ENCODE assay signal across 12 cellular contexts in genomic region chr17:63523256-63523869, GRCh38. TPM values are rescaled to one million over a fixed set of nuclear protein-coding genes. Genes with fewer than 3 reads are reported as not detected.
A peak's percentile ranks its signal among the peaks of the same experiment; 100 is the strongest.
DNase-seq lines count a peak whose midpoint lies in the region; ATAC-seq, FAIRE-seq and TF ChIP-seq lines count a peak whose summit lies in the region.
"Had no signal": no experiment of that assay in that cellular context is flagged by ENCODE, and none has a peak within 500 bp of the region (broad histone marks: within the 10 kb centered on the region; RNA-seq: fewer than 3 reads in every experiment).

Gene KCNH6, plus strand, starts transcription at chr17:63523358. Its CDS starts 56 bp downstream, at chr17:63523414.

- 14 to 55% methylated on average over 10 to 38 of the region's 38 CpGs for WGBS in body of pancreas, 2 donors

- TF ChIP-seq POLR2A in body of pancreas (IDR thresholded peaks at IDR 0.05), result no peak

- peak within 1 kb of the TSS in 1 of 2 donors; percentile 12 for H3K9ac ChIP-seq in kidney (ENCODE audit: low read length in 2 of 2)

- no peak for DNase-seq in activated naive CD4-positive, alpha-beta T cell treated with anti-CD3 and anti-CD28 coated beads for 36 hours
- no peak for DNase-seq in astrocyte of the cerebellum (ENCODE audit: low read depth)
- no peak for DNase-seq in kidney
- no peak for DNase-seq in type B pancreatic cell (ENCODE audit: extremely low spot score, unreplicated experiment)
- DNase-seq in body of pancreas, result no peak
- no peak for DNase-seq in RCC 7860 (ENCODE audit: low spot score)

- intact Hi-C loops in activated naive CD4-positive, alpha-beta T cell treated with anti-CD3 and anti-CD28 coated beads for 36 hours (cut with micrococcal nuclease), result no loop called here
- intact Hi-C loops in kidney (cut with DNase I) (no loop called here), body of pancreas (cut with DNase I) (no loop called here)

- H3K27me3 Mint-ChIP-seq in activated naive CD4-positive, alpha-beta T cell treated with anti-CD3 and anti-CD28 coated beads, Interleukin-2, amount 50 U/mL, for 24 hours, result peaks cover 14% of the 10 kb centered on the region
- H3K27me3 Mint-ChIP-seq in activated naive CD4-positive, alpha-beta T cell treated with anti-CD3 and anti-CD28 coated beads for 36 hours (ENCODE audit: low read depth), result peaks cover 23% of the 10 kb centered on the region
- H3K27me3 Mint-ChIP-seq in type B pancreatic cell, result peaks cover 54% of the 10 kb centered on the region

- CTCF ChIA-PET in activated naive CD4-positive, alpha-beta T cell treated with anti-CD3 and anti-CD28 coated beads for 36 hours (lab: Charles Lee), result no interaction called here

- H3K4me1 ChIP-seq in kidney (ENCODE audit: control insufficient read depth in 1 of 2, insufficient read depth in 1 of 2, low read depth in 1 of 2, low read length in 2 of 2) (peaks cover 22 to 23% of the 10 kb centered on the region in 2 donors), body of pancreas (peaks cover 6% of the 10 kb centered on the region)

- no peaks in the 10 kb centered on the region for H3K36me3 ChIP-seq in kidney (ENCODE audit: control insufficient read depth in 1 of 2, insufficient read depth in 2 of 2, low read length in 2 of 2)
- H3K36me3 ChIP-seq in body of pancreas (replicated peaks in 1 of 2; ENCODE audit: insufficient read depth in 1 of 2, low read depth in 2 of 2), result no peaks in the 10 kb centered on the region
- H3K36me3 ChIP-seq: suprapubic skin had no signal

- H3K4me3 Mint-ChIP-seq in activated naive CD4-positive, alpha-beta T cell treated with anti-CD3 and anti-CD28 coated beads, Interleukin-2, amount 50 U/mL, for 24 hours, result peak within 1 kb of the TSS; percentile 32
- no peak within 1 kb of the TSS for H3K4me3 Mint-ChIP-seq in activated naive CD4-positive, alpha-beta T cell treated with anti-CD3 and anti-CD28 coated beads for 36 hours
- H3K4me3 Mint-ChIP-seq in type B pancreatic cell, result peak within 1 kb of the TSS; percentile 67
- H3K4me3 Mint-ChIP-seq: CD4-positive, CD25-positive, alpha-beta regulatory T cell had no signal

- no peak within 1 kb of the TSS for H3K27ac ChIP-seq in kidney (ENCODE audit: low read depth in 2 of 2, low read length in 2 of 2)
- no peak within 1 kb of the TSS for H3K27ac ChIP-seq in body of pancreas
- H3K27ac ChIP-seq: suprapubic skin had no signal

- TF ChIP-seq CTCF in astrocyte of the cerebellum (IDR thresholded peaks at IDR 0.05; ENCODE audit: low read depth, low read length, missing control alignments) (no peak), kidney (IDR thresholded peaks at IDR 0.05; ENCODE audit: borderline replicate concordance, extremely low read depth, insufficient read depth) (no peak), type B pancreatic cell (conservative IDR thresholded peaks at IDR 0.05) (no peak), body of pancreas (IDR thresholded peaks at IDR 0.05) (no peak)

- in situ Hi-C loops in astrocyte of the cerebellum (cut with HindIII; ENCODE audit: low sequenced_read_pairs), result no loop called here

- peaks cover 8% of the 10 kb centered on the region for H3K4me1 Mint-ChIP-seq in activated naive CD4-positive, alpha-beta T cell treated with anti-CD3 and anti-CD28 coated beads, Interleukin-2, amount 50 U/mL, for 24 hours
- peaks cover 6% of the 10 kb centered on the region for H3K4me1 Mint-ChIP-seq in activated naive CD4-positive, alpha-beta T cell treated with anti-CD3 and anti-CD28 coated beads for 36 hours (ENCODE audit: low read depth)
- H3K4me1 Mint-ChIP-seq in type B pancreatic cell (ENCODE audit: unreplicated experiment), result no peaks in the 10 kb centered on the region

- H3K27me3 ChIP-seq in body of pancreas, result no peaks in the 10 kb centered on the region

- no peaks in the 10 kb centered on the region for H3K9me3 Mint-ChIP-seq in activated naive CD4-positive, alpha-beta T cell treated with anti-CD3 and anti-CD28 coated beads, Interleukin-2, amount 50 U/mL, for 24 hours
- no peaks in the 10 kb centered on the region for H3K9me3 Mint-ChIP-seq in activated naive CD4-positive, alpha-beta T cell treated with anti-CD3 and anti-CD28 coated beads for 36 hours
- H3K9me3 Mint-ChIP-seq in type B pancreatic cell, result no peaks in the 10 kb centered on the region

- H3K9me3 ChIP-seq in kidney (ENCODE audit: control insufficient read depth in 1 of 2, low read length in 2 of 2) (no peaks in the 10 kb centered on the region), body of pancreas (no peaks in the 10 kb centered on the region)
- H3K9me3 ChIP-seq: suprapubic skin had no signal

- no peak for ATAC-seq in body of pancreas
- ATAC-seq in GM21529 (IDR thresholded peaks at IDR 0.05; ENCODE audit: unreplicated experiment), result no peak

- H3K4me3 ChIP-seq in astrocyte of the cerebellum (ENCODE audit: low read depth, low read length), result peak within 1 kb of the TSS; percentile 11
- H3K4me3 ChIP-seq in kidney (ENCODE audit: low read length in 2 of 2), result peak within 1 kb of the TSS; percentile 55 to 59
- no peak within 1 kb of the TSS for H3K4me3 ChIP-seq in body of pancreas
- H3K4me3 ChIP-seq: suprapubic skin had no signal

- H3K36me3 Mint-ChIP-seq in activated naive CD4-positive, alpha-beta T cell treated with anti-CD3 and anti-CD28 coated beads, Interleukin-2, amount 50 U/mL, for 24 hours, result no peaks in the 10 kb centered on the region
- no peaks in the 10 kb centered on the region for H3K36me3 Mint-ChIP-seq in activated naive CD4-positive, alpha-beta T cell treated with anti-CD3 and anti-CD28 coated beads for 36 hours (ENCODE audit: low read depth)
- no peaks in the 10 kb centered on the region for H3K36me3 Mint-ChIP-seq in type B pancreatic cell
- H3K36me3 Mint-ChIP-seq: CD4-positive, CD25-positive, alpha-beta regulatory T cell had no signal

- H3K27ac Mint-ChIP-seq in activated naive CD4-positive, alpha-beta T cell treated with anti-CD3 and anti-CD28 coated beads, Interleukin-2, amount 50 U/mL, for 24 hours, result no peak within 1 kb of the TSS
- H3K27ac Mint-ChIP-seq in activated naive CD4-positive, alpha-beta T cell treated with anti-CD3 and anti-CD28 coated beads for 36 hours, result no peak within 1 kb of the TSS
- H3K27ac Mint-ChIP-seq in type B pancreatic cell, result no peak within 1 kb of the TSS
- H3K27ac Mint-ChIP-seq: CD4-positive, CD25-positive, alpha-beta regulatory T cell had no signal

- FAIRE-seq in kidney (lab: Jason Lieb, UNC) (no peak), RCC 7860 (lab: Jason Lieb, UNC) (no peak)

RNA-seq across cellular contexts. Expression of gene KCNH6, which starts in this region (rescaled TPM):
- total RNA-seq in activated naive CD4-positive, alpha-beta T cell treated with anti-CD3 and anti-CD28 coated beads for 36 hours, result not detected
- total RNA-seq in kidney (0.57 TPM), type B pancreatic cell (ENCODE audit: low replicate concordance) (4.4 and 9.0 TPM in 2 replicates), body of pancreas (under 1 TPM in 1 of 2 donors, not detected in 1; 0.78 TPM)
- 4.8 TPM for polyA plus RNA-seq in kidney (ENCODE audit: insufficient read depth, low read depth, low replicate concordance)
- total RNA-seq: CD4-positive, CD25-positive, alpha-beta regulatory T cell; suprapubic skin; T-helper 2 cell treated with Interferon-gamma antibody and Interleukin-4, amounts not matched to agents 100 ng/mL and 5 ng/mL, for 36 hours had no signal
- polyA plus RNA-seq: CD4-positive, CD25-positive, alpha-beta regulatory T cell; liver had no signal

Comparison
In these comparisons a context has a peak if more than half of its experiments do, and no peak if none do; other contexts are left out.
1. H3K4me3 ChIP-seq: peak in astrocyte of the cerebellum (single experiment) and kidney (2 of 2); none in body of pancreas (0 of 2).